24 cellular contexts compared by ENCODE assay signal in the genomic region with DNA sequence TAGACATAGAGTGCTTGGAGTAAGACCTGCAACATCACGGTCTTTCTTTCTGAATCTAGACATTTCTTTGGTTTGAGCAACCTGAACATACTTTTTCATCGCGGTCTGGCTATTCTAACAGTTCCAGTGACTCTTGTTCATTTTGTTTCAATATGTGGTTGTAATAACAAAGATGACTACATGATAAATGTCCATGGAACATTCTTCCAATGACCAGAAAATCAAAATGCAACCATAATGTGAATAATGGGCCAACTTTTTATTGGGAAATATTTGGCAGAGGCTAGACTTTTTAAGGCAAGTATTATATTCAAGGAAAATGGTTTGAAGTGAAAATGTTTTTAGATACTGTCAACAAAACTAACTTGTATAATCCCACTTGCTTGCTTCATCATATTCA.
"Had no signal": no experiment of that assay in that cellular context is flagged by ENCODE, and none has a peak within 500 bp of the region (broad histone marks: within the 10 kb centered on the region; RNA-seq: fewer than 3 reads in every experiment).

No MANE protein-coding gene starts in this region.

- DNase-seq: dorsolateral prefrontal cortex; effector CD4-positive, alpha-beta T cell; foreskin keratinocyte; heart left ventricle; kidney; natural killer cell; occipital lobe; ovary; posterior cingulate gyrus; psoas muscle; right cardiac atrium; spleen; stimulated activated CD4-positive, alpha-beta T cell treated with anti-CD3 and anti-CD28 coated beads, Interleukin-4, amount 100 ng/mL, for 4 hours; stimulated activated naive CD8-positive, alpha-beta T cell treated with anti-CD3 and anti-CD28 coated beads, Interleukin-15, Interleukin-2, amounts not matched to agents 100 U/mL and 50 U/mL, for 24 hours; upper lobe of left lung had no signal

- H3K27me3 Mint-ChIP-seq: stimulated activated memory B cell treated with anti-CD40 and anti-IgM and Interleukin-4, amounts not matched to agents 10 μg/mL and 1 μg/mL and 100 μg/mL, for 72 hours had no signal

- H3K4me3 ChIP-seq: dorsolateral prefrontal cortex, gastroesophageal sphincter, heart left ventricle, hepatocyte, lung, ovary, psoas muscle, skin epidermis, spleen, thoracic aorta, tibial nerve, upper lobe of left lung had no signal

- H3K36me3 Mint-ChIP-seq: memory B cell; natural killer cell; stimulated activated memory B cell treated with anti-CD40 and anti-IgM and Interleukin-4, amounts not matched to agents 10 μg/mL and 1 μg/mL and 100 μg/mL, for 72 hours had no signal

- H3K4me1 Mint-ChIP-seq: natural killer cell; stimulated activated memory B cell treated with anti-CD40 and anti-IgM and Interleukin-4, amounts not matched to agents 10 μg/mL and 1 μg/mL and 100 μg/mL, for 72 hours had no signal

- H3K9me3 Mint-ChIP-seq: stimulated activated memory B cell treated with anti-CD40 and anti-IgM and Interleukin-4, amounts not matched to agents 10 μg/mL and 1 μg/mL and 100 μg/mL, for 72 hours had no signal

- ATAC-seq: foreskin keratinocyte; gastroesophageal sphincter; heart left ventricle; left lobe of liver; natural killer cell; psoas muscle; right cardiac atrium; stimulated activated memory B cell treated with anti-CD40 and anti-IgM and Interleukin-4, amounts not matched to agents 10 μg/mL and 1 μg/mL and 100 μg/mL, for 72 hours; stimulated activated naive CD8-positive, alpha-beta T cell treated with anti-CD3 and anti-CD28 coated beads, Interleukin-15, Interleukin-2, amounts not matched to agents 100 U/mL and 50 U/mL, for 24 hours had no signal

- H3K27ac Mint-ChIP-seq: memory B cell; natural killer cell; stimulated activated memory B cell treated with anti-CD40 and anti-IgM and Interleukin-4, amounts not matched to agents 10 μg/mL and 1 μg/mL and 100 μg/mL, for 72 hours had no signal

- H3K4me3 Mint-ChIP-seq: memory B cell; natural killer cell; stimulated activated memory B cell treated with anti-CD40 and anti-IgM and Interleukin-4, amounts not matched to agents 10 μg/mL and 1 μg/mL and 100 μg/mL, for 72 hours had no signal
